Comparison of ENCODE assay signal across 7 cellular contexts in genomic region chr3:62318752-62319569, GRCh38. TPM values are rescaled to one million over a fixed set of nuclear protein-coding genes. Genes with fewer than 3 reads are reported as not detected.
DNase-seq lines count a peak whose midpoint lies in the region; ATAC-seq lines count a peak whose summit lies in the region.

No MANE protein-coding gene starts in this region.

- no peaks in the 10 kb centered on the region for H3K27me3 ChIP-seq in esophagus (ENCODE audit: control insufficient read depth in 1 of 2, insufficient read depth in 2 of 2, low read length in 2 of 2)

- H3K36me3 ChIP-seq in esophagus (ENCODE audit: control insufficient read depth in 2 of 2, insufficient read depth in 2 of 2, low read length in 1 of 2) = peaks cover 0 to 2% of the 10 kb centered on the region in 2 donors

- peak overlapping the region; percentile 91 for H3K4me3 Mint-ChIP-seq in activated T-cell treated with anti-CD3 and anti-CD28 coated beads, Interleukin-2, amount 50 U/mL, for 4 hours

- 3% methylated on average over 60 of the region's 60 CpGs for WGBS in esophagus, 2 donors

- H3K4me3 ChIP-seq in esophagus (ENCODE audit: low read depth in 1 of 2, low read length in 2 of 2) = peak overlapping the region; percentile 66 to 72

- peaks cover 0 to 2% of the 10 kb centered on the region in 2 donors for H3K4me1 ChIP-seq in esophagus (ENCODE audit: control insufficient read depth in 2 of 2, insufficient read depth in 2 of 2, low read length in 1 of 2)

- DNase-seq in NCI-H774 (lab: John Stamatoyannopoulos, UW) = peak; percentile 78
- peak; percentile 57 for DNase-seq in activated T-cell treated with anti-CD3 and anti-CD28 coated beads, Interleukin-2, amount 50 U/mL, for 4 hours
- DNase-seq in mucosa of gallbladder (ENCODE audit: low spot score) = peak; percentile 84
- peak; percentile 15 to 52 for DNase-seq in stimulated activated CD8-positive, alpha-beta memory T cell treated with anti-CD3 and anti-CD28 coated beads, Interleukin-4, amount 100 ng/mL, for 1 hour (ENCODE audit: low read depth in 2 of 2, low spot score in 1 of 2)

- H3K27me3 Mint-ChIP-seq in activated T-cell treated with anti-CD3 and anti-CD28 coated beads, Interleukin-2, amount 50 U/mL, for 4 hours (ENCODE audit: low read depth) = peaks cover 31% of the 10 kb centered on the region

- ATAC-seq in GM18870 (IDR thresholded peaks at IDR 0.05; ENCODE audit: unreplicated experiment) = peak; percentile 93
- ATAC-seq in HG03135 (IDR thresholded peaks at IDR 0.05; ENCODE audit: unreplicated experiment) = peak; percentile 98
- ATAC-seq in activated T-cell treated with anti-CD3 and anti-CD28 coated beads, Interleukin-2, amount 50 U/mL, for 4 hours = peak; percentile 90 to 93

- H3K9me3 ChIP-seq in esophagus (ENCODE audit: control insufficient read depth in 2 of 2, insufficient read depth in 1 of 2, low read depth in 1 of 2, low read length in 1 of 2) = no peaks in the 10 kb centered on the region

- no peaks in the 10 kb centered on the region for H3K36me3 Mint-ChIP-seq in activated T-cell treated with anti-CD3 and anti-CD28 coated beads, Interleukin-2, amount 50 U/mL, for 4 hours (ENCODE audit: insufficient read depth)

- peak overlapping the region; percentile 58 to 84 for H3K27ac ChIP-seq in esophagus (ENCODE audit: low read depth in 2 of 2, low read length in 1 of 2)

- peaks cover 7% of the 10 kb centered on the region for H3K9me3 Mint-ChIP-seq in activated T-cell treated with anti-CD3 and anti-CD28 coated beads, Interleukin-2, amount 50 U/mL, for 4 hours

- H3K4me1 Mint-ChIP-seq in activated T-cell treated with anti-CD3 and anti-CD28 coated beads, Interleukin-2, amount 50 U/mL, for 4 hours (ENCODE audit: low read depth) = peaks cover 7% of the 10 kb centered on the region

RNA-seq across cellular contexts. Expression of gene FEZF2, which starts 54.4 kb away (rescaled TPM):
- not detected for total RNA-seq in activated T-cell treated with anti-CD3 and anti-CD28 coated beads, Interleukin-2, amount 50 U/mL, for 4 hours
- polyA plus RNA-seq in esophagus = not detected
- total RNA-seq in mucosa of gallbladder = not detected

Comparison
In these comparisons a context has a peak if more than half of its experiments do, and no peak if none do; other contexts are left out.
1. Peak in every context shown above with its lines: DNase-seq, ATAC-seq, H3K4me3 ChIP-seq and H3K27ac ChIP-seq.
2. DNase-seq: peak in every context shown above with its lines; median percentile 84 in mucosa of gallbladder; 78 in NCI-H774; 57 in activated T-cell treated with anti-CD3 and anti-CD28 coated beads, Interleukin-2, amount 50 U/mL, for 4 hours; 34 in stimulated activated CD8-positive, alpha-beta memory T cell treated with anti-CD3 and anti-CD28 coated beads, Interleukin-4, amount 100 ng/mL, for 1 hour.